ENCODE assay signal across 8 cellular contexts in the genomic region with DNA sequence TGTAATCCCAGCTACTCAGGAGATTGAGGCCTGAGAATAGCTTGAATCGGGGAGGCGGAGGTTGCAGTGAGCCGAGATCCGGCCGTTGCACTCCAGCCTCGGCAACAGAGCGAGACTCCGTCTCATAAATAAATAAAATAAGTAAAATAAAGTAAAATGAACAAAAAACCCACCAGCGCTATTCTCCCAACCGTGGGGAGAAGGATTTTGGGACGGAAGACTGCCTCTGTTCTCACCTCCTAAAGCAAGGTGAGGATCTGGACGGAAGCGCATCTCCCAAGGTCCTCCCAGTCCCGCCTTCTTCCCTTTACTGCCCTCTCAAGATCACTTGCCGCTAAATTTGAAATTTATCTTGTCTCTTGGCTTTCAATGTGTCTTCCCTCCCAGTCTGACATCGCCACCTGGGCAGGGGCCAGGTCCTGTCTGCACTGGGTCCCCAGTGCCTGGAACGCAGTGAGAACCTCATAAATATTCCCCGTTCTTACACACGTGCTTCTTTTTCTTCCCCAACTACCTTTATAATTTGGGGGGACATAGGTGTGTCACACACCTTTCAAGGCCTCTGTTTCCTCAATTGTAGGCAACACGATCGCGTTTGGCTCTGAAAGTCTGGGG. TPM values are rescaled to one million over a fixed set of nuclear protein-coding genes. Genes with fewer than 3 reads are reported as not detected.
DNase-seq lines count a peak whose midpoint lies in the region; ATAC-seq and TF ChIP-seq lines count a peak whose summit lies in the region.

No MANE protein-coding gene starts in this region.

- intact Hi-C loops in colonic mucosa (cut with DNase I), result no loop called here

- H2AFZ ChIP-seq in MM.1S (ENCODE audit: low read length), result no peak overlapping the region

- H3K4me2 ChIP-seq in BLaER1, result peak overlapping the region; percentile 83
- H3K4me2 ChIP-seq in MM.1S (ENCODE audit: low read depth, low read length), result peak overlapping the region; percentile 58; the same call in 1 of the 2 replicates

- no peak for TF ChIP-seq CTCF in MM.1S (IDR thresholded peaks at IDR 0.05; ENCODE audit: low read length)
- no peak for TF ChIP-seq CTCF in colonic mucosa (IDR thresholded peaks at IDR 0.05)
- TF ChIP-seq CTCF in neural crest cell (conservative IDR thresholded peaks at IDR 0.05), result no peak

- no peaks in the 10 kb centered on the region for H3K9me3 Mint-ChIP-seq in neural crest cell

- H3K27ac ChIP-seq in BLaER1, result peak overlapping the region; percentile 74
- no peak overlapping the region for H3K27ac ChIP-seq in MM.1S (ENCODE audit: low read length)
- peak overlapping the region; percentile 97 for H3K27ac ChIP-seq in colonic mucosa

- H3K9ac ChIP-seq in BLaER1 (peak overlapping the region; percentile 60; the same call in 1 of the 2 replicates), MM.1S (ENCODE audit: low read length) (no peak overlapping the region), colonic mucosa (ENCODE audit: low read depth in 2 of 2, low read length in 2 of 2) (peak overlapping the region; percentile 61 to 68)

- H3K4me1 ChIP-seq in BLaER1 (peaks cover 70% of the 10 kb centered on the region), MM.1S (ENCODE audit: low read length) (peaks cover 16% of the 10 kb centered on the region), colonic mucosa (peaks cover 16% of the 10 kb centered on the region)

- H3K36me3 ChIP-seq in BLaER1, result peaks cover 26% of the 10 kb centered on the region
- H3K36me3 ChIP-seq in MM.1S (replicated peaks; ENCODE audit: insufficient read depth, low read length), result peaks cover 23% of the 10 kb centered on the region
- H3K36me3 ChIP-seq in colonic mucosa, result peaks cover 15% of the 10 kb centered on the region
- H3K36me3 ChIP-seq in H7 (replicated peaks; ENCODE audit: control insufficient read depth, insufficient read depth, low read length), result peaks cover 20% of the 10 kb centered on the region

- peak overlapping the region; percentile 97 for H3K4me3 Mint-ChIP-seq in neural crest cell

- peak overlapping the region; percentile 96 for H3K27ac Mint-ChIP-seq in neural crest cell (ENCODE audit: unreplicated experiment)

- H3K4me3 ChIP-seq in BLaER1 (peak overlapping the region; percentile 62), MM.1S (ENCODE audit: low read length) (no peak overlapping the region), colonic mucosa (no peak overlapping the region), H7 (ENCODE audit: insufficient read depth, low read depth, low read length) (no peak overlapping the region)

- peaks cover 38% of the 10 kb centered on the region for H4K20me1 ChIP-seq in BLaER1
- H4K20me1 ChIP-seq in MM.1S (ENCODE audit: insufficient read depth, low read length), result peaks cover 19% of the 10 kb centered on the region

- DNase-seq in MM.1S (no peak), colonic mucosa (no peak), neural crest cell (ENCODE audit: low read depth, low spot score) (no peak), H7 (no peak), GOT3 (lab: John Stamatoyannopoulos, UW) (no peak)

- ATAC-seq in HG03139 (IDR thresholded peaks at IDR 0.05; ENCODE audit: unreplicated experiment) (no peak), GM18873 (IDR thresholded peaks at IDR 0.05; ENCODE audit: low FRiP score, unreplicated experiment) (no peak)

- peaks cover 21% of the 10 kb centered on the region for H3K36me3 Mint-ChIP-seq in neural crest cell (ENCODE audit: low read depth)

- peaks cover 2% of the 10 kb centered on the region for H3K27me3 Mint-ChIP-seq in neural crest cell (ENCODE audit: low read depth)

- H3K79me2 ChIP-seq in MM.1S (ENCODE audit: low read length), result peaks cover 38% of the 10 kb centered on the region

- H3K9me3 ChIP-seq in BLaER1 (no peaks in the 10 kb centered on the region), MM.1S (replicated peaks; ENCODE audit: insufficient read depth, low read length) (no peaks in the 10 kb centered on the region), colonic mucosa (no peaks in the 10 kb centered on the region)

- H3K27me3 ChIP-seq in BLaER1 (no peaks in the 10 kb centered on the region), MM.1S (replicated peaks; ENCODE audit: insufficient read depth, low read length) (no peaks in the 10 kb centered on the region), colonic mucosa (no peaks in the 10 kb centered on the region), H7 (ENCODE audit: control insufficient read depth, insufficient read depth, low read length) (no peaks in the 10 kb centered on the region)

- H3K9me2 ChIP-seq in MM.1S (replicated peaks; ENCODE audit: insufficient read depth, low read length), result no peaks in the 10 kb centered on the region

- H3F3A ChIP-seq in MM.1S (ENCODE audit: insufficient read depth, low read length), result peaks cover 18% of the 10 kb centered on the region

- peaks cover 55% of the 10 kb centered on the region for H3K4me1 Mint-ChIP-seq in neural crest cell

RNA-seq across cellular contexts. Expression of a gene that starts 1.2 kb away (rescaled TPM):
- total RNA-seq in colonic mucosa, result 100 to 1,000 TPM; 127 to 148 TPM
- 89.4 and 94.2 TPM in 2 replicates for total RNA-seq in neural crest cell
- total RNA-seq in H7 (2014; rRNA removed; shearing (Covaris generic)), result 44.6 and 46.9 TPM in 2 replicates

RNA-seq across cellular contexts. Expression of a gene that starts 10.0 kb away (rescaled TPM):
- total RNA-seq in colonic mucosa, result 100 to 1,000 TPM; 136 to 201 TPM
- total RNA-seq in neural crest cell, result 177 and 185 TPM in 2 replicates
- total RNA-seq in H7 (2014; rRNA removed; shearing (Covaris generic)), result 88.2 and 99.4 TPM in 2 replicates

RNA-seq across cellular contexts. Expression of a gene that starts 23.4 kb away (rescaled TPM):
- total RNA-seq in colonic mucosa, result 100 to 1,000 TPM; 281 to 404 TPM
- total RNA-seq in neural crest cell, result 72.5 and 73.0 TPM in 2 replicates
- total RNA-seq in H7 (2014; rRNA removed; shearing (Covaris generic)), result 97.8 and 116 TPM in 2 replicates

RNA-seq across cellular contexts. Expression of a gene that starts 44.2 kb away (rescaled TPM):
- total RNA-seq in colonic mucosa (under 1 TPM; 0.35 to 0.72 TPM), neural crest cell (0.27 and 0.40 TPM in 2 replicates)
- total RNA-seq in H7 (2014; rRNA removed; shearing (Covaris generic)), result 0.22 and 0.35 TPM in 2 replicates

RNA-seq across cellular contexts. Expression of a gene that starts 52.5 kb away (rescaled TPM):
- total RNA-seq in colonic mucosa (100 to 1,000 TPM; 216 to 302 TPM), neural crest cell (123 and 128 TPM in 2 replicates)
- total RNA-seq in H7 (2014; rRNA removed; shearing (Covaris generic)), result 332 and 343 TPM in 2 replicates
